ENCODE assay signal across 11 cellular contexts in genomic region chr4:153535735-153536494, GRCh38.
DNase-seq lines count a peak whose midpoint lies in the region; ATAC-seq and TF ChIP-seq lines count a peak whose summit lies in the region.
"Had no signal": no experiment of that assay in that cellular context is flagged by ENCODE, and none has a peak within 500 bp of the region (broad histone marks: within the 10 kb centered on the region; RNA-seq: fewer than 3 reads in every experiment).

No MANE protein-coding gene starts in this region.

- H3K27me3 Mint-ChIP-seq in chondrocyte (ENCODE audit: low read depth) = no peaks in the 10 kb centered on the region
- no peaks in the 10 kb centered on the region for H3K27me3 Mint-ChIP-seq in nephron (ENCODE audit: low read depth)

- H3K4me2 ChIP-seq in SK-N-SH (no peak overlapping the region), Loucy (ENCODE audit: low read depth, low read length, poor library complexity, severe bottlenecking) (no peak overlapping the region)

- H3K27ac Mint-ChIP-seq in chondrocyte (ENCODE audit: unreplicated experiment) = no peak overlapping the region
- H3K27ac Mint-ChIP-seq in nephron = peak overlapping the region; percentile 8 to 76 (median 69)

- TF ChIP-seq CTCF in SK-N-SH (IDR thresholded peaks at IDR 0.05) (0 out of 2 replicates have a peak, but pooled peaks have one; percentile 9), Loucy (conservative IDR thresholded peaks at IDR 0.05; ENCODE audit: low read length) (peak; percentile 38), chondrocyte (IDR thresholded peaks at IDR 0.05) (peak; percentile 26), nephron (IDR thresholded peaks at IDR 0.05; ENCODE audit: unreplicated experiment in 3 of 3) (no peak), tibial nerve (IDR thresholded peaks at IDR 0.05) (no peak)

- no peak for ATAC-seq in SK-N-SH treated with all-trans-retinoic acid at 6 μM for 48 hours
- no peak for ATAC-seq in HG03159 (IDR thresholded peaks at IDR 0.05; ENCODE audit: unreplicated experiment)
- no peak for ATAC-seq in GM21786 (IDR thresholded peaks at IDR 0.05; ENCODE audit: unreplicated experiment)

- H3K9me3 ChIP-seq in SK-N-SH (no peaks in the 10 kb centered on the region), Loucy (ENCODE audit: insufficient read depth, low read depth, low read length) (no peaks in the 10 kb centered on the region), tibial nerve (no peaks in the 10 kb centered on the region)
- H3K9me3 ChIP-seq: ascending aorta had no signal

- no peak for TF ChIP-seq POLR2A in tibial nerve (IDR thresholded peaks at IDR 0.05)

- H3K9me2 ChIP-seq in SK-N-SH = no peaks in the 10 kb centered on the region
- H3K9me2 ChIP-seq in Loucy (replicated peaks; ENCODE audit: low read depth, low read length) = no peaks in the 10 kb centered on the region

- H3F3A ChIP-seq in SK-N-SH (replicated peaks; ENCODE audit: insufficient read depth) = peaks cover 3% of the 10 kb centered on the region
- H3F3A ChIP-seq in Loucy (ENCODE audit: low read depth) = no peaks in the 10 kb centered on the region

- TF ChIP-seq RAD21 in SK-N-SH (IDR thresholded peaks at IDR 0.05; ENCODE audit: low read length) = no peak

- H2AFZ ChIP-seq in SK-N-SH (ENCODE audit: low read depth) (no peak overlapping the region), Loucy (ENCODE audit: low read length) (no peak overlapping the region)

- H3K36me3 Mint-ChIP-seq in chondrocyte (ENCODE audit: low read depth) (peaks cover 2% of the 10 kb centered on the region), nephron (ENCODE audit: low read depth) (peaks cover 4% of the 10 kb centered on the region)

- H3K27me3 ChIP-seq in SK-N-SH (ENCODE audit: insufficient read depth) = no peaks in the 10 kb centered on the region
- H3K27me3 ChIP-seq in Loucy (ENCODE audit: insufficient read depth, low read length, poor library complexity, severe bottlenecking) = no peaks in the 10 kb centered on the region
- H3K27me3 ChIP-seq in tibial nerve = no peaks in the 10 kb centered on the region
- H3K27me3 ChIP-seq: ascending aorta had no signal

- H3K36me3 ChIP-seq in SK-N-SH (replicated peaks in 1 of 2; ENCODE audit: control insufficient read depth in 1 of 2, insufficient read depth in 2 of 2, low read length in 1 of 2) = no peaks in the 10 kb centered on the region
- peaks cover 65% of the 10 kb centered on the region for H3K36me3 ChIP-seq in Loucy (ENCODE audit: insufficient read depth, low read length)
- H3K36me3 ChIP-seq in tibial nerve = no peaks in the 10 kb centered on the region
- H3K36me3 ChIP-seq: ascending aorta had no signal

- WGBS in SK-N-SH (ENCODE audit: low lambda C conversion rate) = 93% methylated on average over 7 of the region's 7 CpGs
- WGBS in tibial nerve, 2 donors = 35 to 39% methylated on average over 7 of the region's 7 CpGs

- 0 out of 2 replicates have a peak, but pooled peaks cover under 1% of the 10 kb centered on the region for H4K20me1 ChIP-seq in SK-N-SH (ENCODE audit: insufficient read depth)
- peaks cover 89% of the 10 kb centered on the region for H4K20me1 ChIP-seq in Loucy (ENCODE audit: insufficient read depth, low read length, poor library complexity, severe bottlenecking)

- POLR2A ChIA-PET in SK-N-SH (lab: Yijun Ruan, JAX) = no interaction called here

- H3K79me2 ChIP-seq in SK-N-SH (ENCODE audit: insufficient read depth) (peaks cover 3% of the 10 kb centered on the region; the same call in 1 of the 2 replicates), Loucy (ENCODE audit: insufficient read depth, low read length) (peaks cover 100% of the 10 kb centered on the region)

- peaks cover 32% of the 10 kb centered on the region for H3K4me1 Mint-ChIP-seq in chondrocyte (ENCODE audit: low read depth)
- peaks cover 68% of the 10 kb centered on the region for H3K4me1 Mint-ChIP-seq in nephron

- CTCF ChIA-PET in SK-N-SH (lab: Yijun Ruan, JAX) = interaction anchor here (0.7 to 1.0 kb wide), 2 partner anchors 11 to 68 kb away, joined by 4 read pairs; no protein-coding TSS in a partner anchor

- no peaks in the 10 kb centered on the region for H3K9me3 Mint-ChIP-seq in chondrocyte (ENCODE audit: low read depth)
- no peaks in the 10 kb centered on the region for H3K9me3 Mint-ChIP-seq in nephron

- TF ChIP-seq EP300 in SK-N-SH (IDR thresholded peaks at IDR 0.05; ENCODE audit: borderline replicate concordance in 1 of 2, low read depth in 1 of 2, low read length in 1 of 2) (no peak), tibial nerve (IDR thresholded peaks at IDR 0.05) (no peak)

- H3K4me1 ChIP-seq in SK-N-SH (ENCODE audit: control insufficient read depth in 1 of 2, insufficient read depth in 2 of 2, low read depth in 1 of 2, low read length in 1 of 2) = peaks cover 2 to 15% of the 10 kb centered on the region in 2 experiments; a peak in 2 of 4 replicates
- peaks cover 10% of the 10 kb centered on the region for H3K4me1 ChIP-seq in Loucy (ENCODE audit: insufficient read depth, low read length, poor library complexity, severe bottlenecking)
- H3K4me1 ChIP-seq in tibial nerve = peaks cover 0 to 48% (median 10%) of the 10 kb centered on the region in 4 donors

- H3K27ac ChIP-seq in SK-N-SH (ENCODE audit: low read depth in 2 of 2, low read length in 1 of 2) (no peak overlapping the region), tibial nerve (no peak overlapping the region)
- H3K27ac ChIP-seq: ascending aorta had no signal

- no peak overlapping the region for H3K4me3 ChIP-seq in SK-N-SH (ENCODE audit: low read depth in 2 of 2, low read length in 1 of 2)
- H3K4me3 ChIP-seq in Loucy (ENCODE audit: low read length, poor library complexity, severe bottlenecking) = no peak overlapping the region
- no peak overlapping the region for H3K4me3 ChIP-seq in tibial nerve
- H3K4me3 ChIP-seq: ascending aorta had no signal

- DNase-seq in SK-N-SH (no peak), chondrocyte (ENCODE audit: low spot score) (no peak), tibial nerve (ENCODE audit: low spot score in 2 of 2) (no peak)
- DNase-seq: hippocampal formation, MV-4-11 had no signal

- H3K9ac ChIP-seq in SK-N-SH (no peak overlapping the region), Loucy (ENCODE audit: low read depth, low read length, poor library complexity, severe bottlenecking) (no peak overlapping the region)

- no peak overlapping the region for H3K4me3 Mint-ChIP-seq in chondrocyte (ENCODE audit: unreplicated experiment)
- no peak overlapping the region for H3K4me3 Mint-ChIP-seq in nephron

TF ChIP-seq in SK-N-SH, 30 proteins besides CTCF, POLR2A, EP300 and RAD21:
- TF ChIP-seq, protein P1, sequence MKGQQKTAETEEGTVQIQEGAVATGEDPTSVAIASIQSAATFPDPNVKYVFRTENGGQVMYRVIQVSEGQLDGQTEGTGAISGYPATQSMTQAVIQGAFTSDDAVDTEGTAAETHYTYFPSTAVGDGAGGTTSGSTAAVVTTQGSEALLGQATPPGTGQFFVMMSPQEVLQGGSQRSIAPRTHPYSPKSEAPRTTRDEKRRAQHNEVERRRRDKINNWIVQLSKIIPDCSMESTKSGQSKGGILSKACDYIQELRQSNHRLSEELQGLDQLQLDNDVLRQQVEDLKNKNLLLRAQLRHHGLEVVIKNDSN (IDR thresholded peaks at IDR 0.05; ENCODE audit: borderline replicate concordance, low read depth) = no peak
TF ChIP-seq in SK-N-SH: peak in this region for 0.

TF ChIP-seq in SK-N-SH treated with all-trans-retinoic acid at 6 μM for 48 hours, 23 proteins besides CTCF, POLR2A, EP300 and RAD21:
- TF ChIP-seq ZNF8 (CRISPR knock-in tag; IDR thresholded peaks at IDR 0.05) = no peak
- TF ChIP-seq SNAI2 (CRISPR knock-in tag; IDR thresholded peaks at IDR 0.05) = no peak
- no peak for TF ChIP-seq ARNTL (CRISPR knock-in tag; IDR thresholded peaks at IDR 0.05; ENCODE audit: borderline replicate concordance, low read depth)
- no peak for TF ChIP-seq PPARA (CRISPR knock-in tag; IDR thresholded peaks at IDR 0.05; ENCODE audit: borderline replicate concordance)
- TF ChIP-seq TSHZ2 (CRISPR knock-in tag; IDR thresholded peaks at IDR 0.05) = no peak

Comparison
In these comparisons a context has a peak if more than half of its experiments do, and no peak if none do; other contexts are left out.
1. CTCF ChIP-seq: peak in SK-N-SH (single experiment), Loucy (single experiment) and chondrocyte (single experiment); none in nephron (0 of 3) and tibial nerve (0 of 5).